1 cellular context compared by ENCODE assay signal in genomic region chr14:60656755-60657608, GRCh38.
A peak's percentile ranks its signal among the peaks of the same experiment; 100 is the strongest.
TF ChIP-seq lines count a peak whose summit lies in the region.

No MANE protein-coding gene starts in this region.

TF ChIP-seq in SK-N-SH, 30 proteins besides CTCF, POLR2A, EP300 and RAD21 (continued from another document):
- peak; percentile 9; the same call in 1 of the 2 replicates for TF ChIP-seq REST (IDR thresholded peaks at IDR 0.05; ENCODE audit: low read depth, low read length)
- no peak for TF ChIP-seq EZH2phosphoT487 (IDR thresholded peaks at IDR 0.05; ENCODE audit: borderline replicate concordance, low read depth)
- no peak for TF ChIP-seq FOSL2 (IDR thresholded peaks at IDR 0.05; ENCODE audit: borderline replicate concordance, low read depth)
- peak; percentile 20 for TF ChIP-seq NFIC (IDR thresholded peaks at IDR 0.05; ENCODE audit: borderline replicate concordance)
- TF ChIP-seq SMC3 (IDR thresholded peaks at IDR 0.05; ENCODE audit: low read depth, low read length), result peak; percentile 15; the same call in 1 of the 2 replicates
- no peak; the same call in 1 of the 2 replicates for TF ChIP-seq PBX3 (IDR thresholded peaks at IDR 0.05)
- TF ChIP-seq ELF1 (IDR thresholded peaks at IDR 0.05), result 0 out of 2 replicates have a peak, but pooled peaks have one; percentile 6
